1 cellular context compared by ENCODE assay signal in the genomic region with DNA sequence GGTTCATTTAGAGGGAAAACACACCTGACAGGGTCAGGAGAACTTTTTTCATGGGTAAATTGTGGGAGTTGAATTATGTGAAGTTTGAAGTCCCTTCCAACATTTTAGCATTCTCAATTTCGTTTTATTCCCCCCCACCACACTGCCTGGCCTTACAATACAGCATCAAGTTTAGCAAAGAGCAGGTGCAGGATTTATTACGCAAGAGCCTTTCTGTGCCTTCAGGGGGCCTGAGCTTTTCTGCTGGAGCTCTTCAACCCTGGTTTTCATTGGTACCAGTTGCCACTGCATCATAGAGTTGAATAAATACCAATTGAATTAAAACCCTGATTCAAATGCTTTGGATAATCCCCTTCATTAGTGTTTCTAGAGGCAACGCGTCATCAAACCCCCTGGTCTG.
A peak's percentile ranks its signal among the peaks of the same experiment; 100 is the strongest.
TF ChIP-seq lines count a peak whose summit lies in the region.

No MANE protein-coding gene starts in this region.

TF ChIP-seq in HepG2, 621 proteins besides CTCF, POLR2A, EP300 and RAD21:
- TF ChIP-seq CEBPB (IDR thresholded peaks at IDR 0.05; ENCODE audit: borderline replicate concordance, low read depth, low read length) (peak; percentile 70; the same call in 1 of the 2 replicates), HNF4G (IDR thresholded peaks at IDR 0.05; ENCODE audit: borderline replicate concordance, low read depth, low read length) (no peak), HNF4G (CRISPR knock-in tag; IDR thresholded peaks at IDR 0.05; ENCODE audit: borderline replicate concordance, low read depth) (no peak)
